ENCODE assay signal across 8 cellular contexts in the genomic region with DNA sequence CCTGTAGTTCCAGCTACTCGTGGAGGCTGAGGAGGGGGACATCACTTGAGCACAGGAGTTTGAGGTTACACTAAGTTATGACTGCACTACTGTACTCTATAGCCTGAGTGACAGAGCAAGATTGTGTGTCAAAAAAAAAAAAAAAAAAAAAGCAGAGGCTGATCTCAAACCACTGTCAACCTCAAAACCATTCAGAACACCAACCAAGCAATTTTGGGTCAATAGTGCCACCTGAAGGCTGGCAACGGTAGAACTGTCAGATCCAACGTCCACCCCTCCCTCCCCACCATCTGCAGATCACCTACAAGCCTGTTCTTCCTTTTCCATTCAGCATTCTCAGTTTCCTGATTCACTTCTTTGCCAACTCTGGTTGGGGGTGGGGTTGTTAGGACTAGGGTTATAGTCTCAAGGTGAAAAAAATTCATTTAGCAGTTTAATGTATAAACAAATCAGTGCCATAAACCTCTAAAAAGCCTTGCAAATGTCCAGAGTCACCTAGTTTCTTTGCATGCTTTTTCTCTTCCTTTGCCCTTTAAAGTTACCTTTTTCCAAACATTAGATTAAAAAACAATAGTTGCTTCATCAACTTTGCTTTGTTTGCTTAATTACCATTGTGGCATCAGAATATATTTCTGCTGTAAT. TPM values are rescaled to one million over a fixed set of nuclear protein-coding genes. Genes with fewer than 3 reads are reported as not detected.
A peak's percentile ranks its signal among the peaks of the same experiment; 100 is the strongest.
DNase-seq lines count a peak whose midpoint lies in the region; ATAC-seq and TF ChIP-seq lines count a peak whose summit lies in the region.

No MANE protein-coding gene starts in this region.

- H3K4me2 ChIP-seq in OCI-LY1 (ENCODE audit: low read length), result no peak overlapping the region

- H3F3A ChIP-seq in OCI-LY1 (ENCODE audit: insufficient read depth, low read length), result no peaks in the 10 kb centered on the region

- H3K27ac ChIP-seq in OCI-LY1 (ENCODE audit: low read depth, low read length, poor library complexity, severe bottlenecking), result no peak overlapping the region
- no peak overlapping the region for H3K27ac ChIP-seq in neutrophil
- no peak overlapping the region for H3K27ac ChIP-seq in thoracic aorta

- no peak overlapping the region; the same call in 1 of the 2 replicates for H3K9ac ChIP-seq in OCI-LY1 (ENCODE audit: low read length)

- TF ChIP-seq CTCF in OCI-LY1 (IDR thresholded peaks at IDR 0.05; ENCODE audit: low read length) (peak; percentile 76), neutrophil (IDR thresholded peaks at IDR 0.05) (peak; percentile 36), thoracic aorta (IDR thresholded peaks at IDR 0.05) (peak; percentile 54)

- peaks cover 4% of the 10 kb centered on the region; the same call in 1 of the 2 replicates for H3K9me3 ChIP-seq in OCI-LY1 (ENCODE audit: low read length)
- no peaks in the 10 kb centered on the region for H3K9me3 ChIP-seq in neutrophil
- peaks cover 3% of the 10 kb centered on the region for H3K9me3 ChIP-seq in thoracic aorta

- H3K36me3 ChIP-seq in OCI-LY1 (ENCODE audit: insufficient read depth, low read length), result peaks cover 32% of the 10 kb centered on the region
- H3K36me3 ChIP-seq in neutrophil, result peaks cover 7% of the 10 kb centered on the region
- no peaks in the 10 kb centered on the region for H3K36me3 ChIP-seq in thoracic aorta

- H2AFZ ChIP-seq in OCI-LY1 (ENCODE audit: low read length), result no peak overlapping the region

- H3K27me3 ChIP-seq in OCI-LY1 (ENCODE audit: insufficient read depth, low read length) (peaks cover 4% of the 10 kb centered on the region; the same call in 1 of the 2 replicates), neutrophil (peaks cover 21% of the 10 kb centered on the region), thoracic aorta (replicated peaks; ENCODE audit: insufficient read depth) (no peaks in the 10 kb centered on the region)

- H3K79me2 ChIP-seq in OCI-LY1 (ENCODE audit: insufficient read depth, low read length), result peaks cover 8% of the 10 kb centered on the region; the same call in 1 of the 2 replicates

- H3K4me1 ChIP-seq in OCI-LY1 (ENCODE audit: insufficient read depth, low read length, severe bottlenecking) (peaks cover 27% of the 10 kb centered on the region), neutrophil (ENCODE audit: control insufficient read depth in 1 of 2, insufficient read depth in 1 of 2, low read depth in 1 of 2, low read length in 1 of 2) (peaks cover 18 to 20% of the 10 kb centered on the region in 2 experiments), thoracic aorta (ENCODE audit: control insufficient read depth in 1 of 2, low read depth in 2 of 2) (peaks cover 0 to 13% of the 10 kb centered on the region in 2 donors)

- no peaks in the 10 kb centered on the region for H3K9me2 ChIP-seq in OCI-LY1 (ENCODE audit: low read depth, low read length)

- peak; percentile 26 for ATAC-seq in GM18511 (IDR thresholded peaks at IDR 0.05; ENCODE audit: unreplicated experiment)
- ATAC-seq in esophagus mucosa, result peak; percentile 55
- no peak for ATAC-seq in thoracic aorta (ENCODE audit: insufficient number of reproducible peaks, low FRiP score, low read depth)

- H4K20me1 ChIP-seq in OCI-LY1 (ENCODE audit: insufficient read depth, low read length), result no peaks in the 10 kb centered on the region

- DNase-seq in AG08396 (ENCODE audit: low spot score) (peak; percentile 61), HPDE6-E6E7 (ENCODE audit: extremely low spot score) (peak; percentile 37), activated T-cell treated with anti-CD3 and anti-CD28 coated beads for 24 hours (ENCODE audit: low read depth) (peak; percentile 69), thoracic aorta (ENCODE audit: low spot score) (no peak)

- no peak overlapping the region for H3K4me3 ChIP-seq in OCI-LY1 (ENCODE audit: low read depth, low read length, poor library complexity, severe bottlenecking)
- no peak overlapping the region for H3K4me3 ChIP-seq in neutrophil (ENCODE audit: low read depth in 1 of 2, low read length in 1 of 2)
- H3K4me3 ChIP-seq in thoracic aorta, result no peak overlapping the region

RNA-seq across cellular contexts. Expression of gene MRPS33, which starts 2.6 kb away (rescaled TPM):
- total RNA-seq in esophagus mucosa (54.1 TPM), thoracic aorta (10 to 100 TPM in 1 of 2 donors, 1 to 10 TPM in 1; 8.0 to 13.9 TPM)
